Comparison of ENCODE assay signal across 1 cellular context in the genomic region with DNA sequence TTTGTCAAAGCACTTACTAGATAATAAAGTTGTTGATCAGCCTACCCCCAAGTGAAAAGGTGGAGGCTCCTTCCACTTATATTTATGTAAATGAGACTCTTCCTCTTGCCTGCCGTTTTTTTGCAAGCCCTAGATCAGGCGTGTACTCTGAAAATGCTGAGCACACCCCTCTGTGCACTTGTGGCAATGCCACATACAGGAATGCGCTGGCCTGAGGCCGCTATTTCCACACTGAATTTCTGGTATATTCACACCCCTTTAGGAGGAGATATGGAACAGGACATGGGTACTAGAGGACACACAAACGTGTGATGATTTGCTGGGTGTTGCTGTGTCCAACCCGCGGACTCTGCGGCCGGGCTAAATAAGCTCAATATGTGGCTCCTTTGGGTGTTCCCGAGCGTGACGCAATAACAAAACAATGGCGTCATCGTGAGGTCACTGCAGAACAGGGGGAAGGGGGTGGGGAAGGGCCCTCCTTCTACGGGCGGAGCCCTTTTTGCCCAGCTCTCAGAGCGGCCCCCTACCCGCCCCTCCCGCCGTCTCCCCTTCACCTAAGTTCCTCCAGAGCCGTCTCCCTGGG.
TF ChIP-seq lines count a peak whose summit lies in the region.

No MANE protein-coding gene starts in this region.

TF ChIP-seq in HCT116, 20 proteins besides CTCF, POLR2A, EP300 and RAD21 (continued from another document):
- TF ChIP-seq, protein P1, sequence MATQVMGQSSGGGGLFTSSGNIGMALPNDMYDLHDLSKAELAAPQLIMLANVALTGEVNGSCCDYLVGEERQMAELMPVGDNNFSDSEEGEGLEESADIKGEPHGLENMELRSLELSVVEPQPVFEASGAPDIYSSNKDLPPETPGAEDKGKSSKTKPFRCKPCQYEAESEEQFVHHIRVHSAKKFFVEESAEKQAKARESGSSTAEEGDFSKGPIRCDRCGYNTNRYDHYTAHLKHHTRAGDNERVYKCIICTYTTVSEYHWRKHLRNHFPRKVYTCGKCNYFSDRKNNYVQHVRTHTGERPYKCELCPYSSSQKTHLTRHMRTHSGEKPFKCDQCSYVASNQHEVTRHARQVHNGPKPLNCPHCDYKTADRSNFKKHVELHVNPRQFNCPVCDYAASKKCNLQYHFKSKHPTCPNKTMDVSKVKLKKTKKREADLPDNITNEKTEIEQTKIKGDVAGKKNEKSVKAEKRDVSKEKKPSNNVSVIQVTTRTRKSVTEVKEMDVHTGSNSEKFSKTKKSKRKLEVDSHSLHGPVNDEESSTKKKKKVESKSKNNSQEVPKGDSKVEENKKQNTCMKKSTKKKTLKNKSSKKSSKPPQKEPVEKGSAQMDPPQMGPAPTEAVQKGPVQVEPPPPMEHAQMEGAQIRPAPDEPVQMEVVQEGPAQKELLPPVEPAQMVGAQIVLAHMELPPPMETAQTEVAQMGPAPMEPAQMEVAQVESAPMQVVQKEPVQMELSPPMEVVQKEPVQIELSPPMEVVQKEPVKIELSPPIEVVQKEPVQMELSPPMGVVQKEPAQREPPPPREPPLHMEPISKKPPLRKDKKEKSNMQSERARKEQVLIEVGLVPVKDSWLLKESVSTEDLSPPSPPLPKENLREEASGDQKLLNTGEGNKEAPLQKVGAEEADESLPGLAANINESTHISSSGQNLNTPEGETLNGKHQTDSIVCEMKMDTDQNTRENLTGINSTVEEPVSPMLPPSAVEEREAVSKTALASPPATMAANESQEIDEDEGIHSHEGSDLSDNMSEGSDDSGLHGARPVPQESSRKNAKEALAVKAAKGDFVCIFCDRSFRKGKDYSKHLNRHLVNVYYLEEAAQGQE (IDR thresholded peaks at IDR 0.05; ENCODE audit: low read depth), result no peak
